In the genomic region with DNA sequence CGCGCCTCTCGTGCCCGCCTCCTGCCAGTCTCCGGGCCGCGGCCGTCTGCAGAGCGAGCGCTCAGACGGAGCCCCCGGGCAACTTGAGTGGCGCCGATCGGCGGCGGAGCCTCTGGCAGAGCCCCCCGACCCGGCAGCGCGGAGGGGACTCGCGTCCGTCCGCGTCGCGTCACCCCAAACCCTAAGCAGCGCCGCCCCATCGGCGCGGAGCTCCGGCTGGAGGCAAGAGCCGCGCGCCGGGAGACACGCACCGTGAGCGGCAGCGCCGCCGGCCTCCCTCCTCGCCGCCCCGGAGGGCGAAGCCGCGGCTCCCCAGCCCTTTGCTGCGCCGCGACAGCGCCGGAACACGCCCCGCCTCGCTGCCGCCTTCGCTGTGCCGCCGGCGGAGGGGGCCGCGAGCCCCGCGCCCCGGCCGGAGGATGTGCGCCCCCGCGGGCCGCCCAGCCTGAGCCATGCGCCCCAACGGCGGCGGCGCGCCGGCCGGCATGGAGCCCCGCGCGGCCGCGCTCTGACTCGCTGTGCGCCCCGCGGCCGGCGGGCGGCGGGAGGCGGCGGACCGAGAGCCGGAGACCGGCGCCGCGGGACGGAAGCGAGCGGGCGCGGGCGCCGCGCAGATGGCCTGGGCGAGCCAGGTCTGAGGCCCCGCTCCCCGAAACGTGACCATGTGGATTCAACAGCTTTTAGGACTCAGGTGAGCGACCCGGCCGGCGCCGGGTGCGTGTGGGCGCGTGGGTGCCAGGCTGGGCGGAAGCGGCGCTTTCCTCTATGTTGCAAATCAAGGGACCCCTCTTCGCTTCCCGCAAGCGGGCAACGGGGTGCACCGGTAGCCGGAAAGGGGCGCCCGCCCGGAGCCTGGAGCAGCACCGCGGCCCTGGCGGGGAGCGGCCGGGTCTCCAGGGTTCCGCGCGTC, we compare ENCODE assay signal across 10 cellular contexts. TPM values are rescaled to one million over a fixed set of nuclear protein-coding genes. Genes with fewer than 3 reads are reported as not detected.
DNase-seq lines count a peak whose midpoint lies in the region; ATAC-seq lines count a peak whose summit lies in the region.
"Had no signal": no experiment of that assay in that cellular context is flagged by ENCODE, and none has a peak within 500 bp of the region (broad histone marks: within the 10 kb centered on the region; RNA-seq: fewer than 3 reads in every experiment).

No MANE protein-coding gene starts in this region.

- no peaks in the 10 kb centered on the region for H3K9me3 Mint-ChIP-seq in activated T-cell treated with anti-CD3 and anti-CD28 coated beads, Interleukin-2, amount 50 U/mL, for 24 hours
- no peaks in the 10 kb centered on the region for H3K9me3 Mint-ChIP-seq in activated naive CD8-positive, alpha-beta T cell treated with anti-CD3 and anti-CD28 coated beads for 36 hours
- H3K9me3 Mint-ChIP-seq in effector memory CD8-positive, alpha-beta T cell: no peaks in the 10 kb centered on the region

- no peaks in the 10 kb centered on the region for H3K36me3 Mint-ChIP-seq in activated T-cell treated with anti-CD3 and anti-CD28 coated beads, Interleukin-2, amount 50 U/mL, for 24 hours (ENCODE audit: low read depth)
- no peaks in the 10 kb centered on the region for H3K36me3 Mint-ChIP-seq in activated naive CD8-positive, alpha-beta T cell treated with anti-CD3 and anti-CD28 coated beads for 36 hours
- no peaks in the 10 kb centered on the region for H3K36me3 Mint-ChIP-seq in effector memory CD8-positive, alpha-beta T cell (ENCODE audit: insufficient read depth)

- H3K4me1 Mint-ChIP-seq in activated T-cell treated with anti-CD3 and anti-CD28 coated beads, Interleukin-2, amount 50 U/mL, for 24 hours (ENCODE audit: low read depth): peaks cover 7% of the 10 kb centered on the region
- H3K4me1 Mint-ChIP-seq in activated naive CD8-positive, alpha-beta T cell treated with anti-CD3 and anti-CD28 coated beads for 36 hours: peaks cover 5% of the 10 kb centered on the region
- H3K4me1 Mint-ChIP-seq in effector memory CD8-positive, alpha-beta T cell (ENCODE audit: low read depth in 2 of 2): peaks cover 0 to 2% of the 10 kb centered on the region in 2 donors

- peaks cover 63% of the 10 kb centered on the region for H3K27me3 Mint-ChIP-seq in activated T-cell treated with anti-CD3 and anti-CD28 coated beads, Interleukin-2, amount 50 U/mL, for 24 hours
- peaks cover 54% of the 10 kb centered on the region for H3K27me3 Mint-ChIP-seq in activated naive CD8-positive, alpha-beta T cell treated with anti-CD3 and anti-CD28 coated beads for 36 hours
- H3K27me3 Mint-ChIP-seq in effector memory CD8-positive, alpha-beta T cell: peaks cover 41 to 44% of the 10 kb centered on the region in 2 donors

- DNase-seq in activated T-cell treated with anti-CD3 and anti-CD28 coated beads, Interleukin-2, amount 50 U/mL, for 24 hours: peak; percentile 35
- no peak for DNase-seq in activated T-cell treated with anti-CD3 and anti-CD28 coated beads, Interleukin-2, amount 50 U/mL, for 1 hour
- DNase-seq in activated naive CD8-positive, alpha-beta T cell treated with anti-CD3 and anti-CD28 coated beads for 36 hours: peak; percentile 10
- DNase-seq in iPS-NIHi11 (ENCODE audit: low spot score) (peak; percentile 62), substantia nigra (lab: John Stamatoyannopoulos, UW) (peak in 3 of 49 donors; percentile 27 to 34 (median 33)), NCI-H187 (lab: John Stamatoyannopoulos, UW) (no peak)
- no peak for DNase-seq in effector memory CD8-positive, alpha-beta T cell
- DNase-seq: stimulated activated CD4-positive, alpha-beta T cell treated with anti-CD3 and anti-CD28 coated beads, Interleukin-4, amount 100 ng/mL, for 1 hour had no signal

- H3K27ac ChIP-seq in substantia nigra (ENCODE audit: low read depth, low read length, poor library complexity, severe bottlenecking): peak overlapping the region; percentile 61

- H3K27ac Mint-ChIP-seq in activated T-cell treated with anti-CD3 and anti-CD28 coated beads, Interleukin-2, amount 50 U/mL, for 24 hours: no peak overlapping the region
- no peak overlapping the region for H3K27ac Mint-ChIP-seq in activated naive CD8-positive, alpha-beta T cell treated with anti-CD3 and anti-CD28 coated beads for 36 hours
- H3K27ac Mint-ChIP-seq in effector memory CD8-positive, alpha-beta T cell: no peak overlapping the region

- no peak for ATAC-seq in GM18502 (IDR thresholded peaks at IDR 0.05; ENCODE audit: poor library complexity, unreplicated experiment)
- ATAC-seq in effector memory CD8-positive, alpha-beta T cell (replicated peaks): no peak
- ATAC-seq: K562 had no signal

- H3K4me3 Mint-ChIP-seq in activated T-cell treated with anti-CD3 and anti-CD28 coated beads, Interleukin-2, amount 50 U/mL, for 24 hours: no peak overlapping the region
- no peak overlapping the region for H3K4me3 Mint-ChIP-seq in activated naive CD8-positive, alpha-beta T cell treated with anti-CD3 and anti-CD28 coated beads for 36 hours
- H3K4me3 Mint-ChIP-seq in effector memory CD8-positive, alpha-beta T cell: no peak overlapping the region

RNA-seq across cellular contexts. Expression of gene AJAP1, which starts 0.6 kb away (rescaled TPM):
- total RNA-seq in activated naive CD8-positive, alpha-beta T cell treated with anti-CD3 and anti-CD28 coated beads for 36 hours: not detected
- total RNA-seq: K562 had no signal

Comparison
In these comparisons a context has a peak if more than half of its experiments do, and no peak if none do; other contexts are left out.
1. DNase-seq: peak in activated T-cell treated with anti-CD3 and anti-CD28 coated beads, Interleukin-2, amount 50 U/mL, for 24 hours (single experiment), activated naive CD8-positive, alpha-beta T cell treated with anti-CD3 and anti-CD28 coated beads for 36 hours (single experiment) and iPS-NIHi11 (single experiment); none in activated T-cell treated with anti-CD3 and anti-CD28 coated beads, Interleukin-2, amount 50 U/mL, for 1 hour (single experiment), NCI-H187 (0 of 2) and effector memory CD8-positive, alpha-beta T cell (0 of 3).